In the genomic region with DNA sequence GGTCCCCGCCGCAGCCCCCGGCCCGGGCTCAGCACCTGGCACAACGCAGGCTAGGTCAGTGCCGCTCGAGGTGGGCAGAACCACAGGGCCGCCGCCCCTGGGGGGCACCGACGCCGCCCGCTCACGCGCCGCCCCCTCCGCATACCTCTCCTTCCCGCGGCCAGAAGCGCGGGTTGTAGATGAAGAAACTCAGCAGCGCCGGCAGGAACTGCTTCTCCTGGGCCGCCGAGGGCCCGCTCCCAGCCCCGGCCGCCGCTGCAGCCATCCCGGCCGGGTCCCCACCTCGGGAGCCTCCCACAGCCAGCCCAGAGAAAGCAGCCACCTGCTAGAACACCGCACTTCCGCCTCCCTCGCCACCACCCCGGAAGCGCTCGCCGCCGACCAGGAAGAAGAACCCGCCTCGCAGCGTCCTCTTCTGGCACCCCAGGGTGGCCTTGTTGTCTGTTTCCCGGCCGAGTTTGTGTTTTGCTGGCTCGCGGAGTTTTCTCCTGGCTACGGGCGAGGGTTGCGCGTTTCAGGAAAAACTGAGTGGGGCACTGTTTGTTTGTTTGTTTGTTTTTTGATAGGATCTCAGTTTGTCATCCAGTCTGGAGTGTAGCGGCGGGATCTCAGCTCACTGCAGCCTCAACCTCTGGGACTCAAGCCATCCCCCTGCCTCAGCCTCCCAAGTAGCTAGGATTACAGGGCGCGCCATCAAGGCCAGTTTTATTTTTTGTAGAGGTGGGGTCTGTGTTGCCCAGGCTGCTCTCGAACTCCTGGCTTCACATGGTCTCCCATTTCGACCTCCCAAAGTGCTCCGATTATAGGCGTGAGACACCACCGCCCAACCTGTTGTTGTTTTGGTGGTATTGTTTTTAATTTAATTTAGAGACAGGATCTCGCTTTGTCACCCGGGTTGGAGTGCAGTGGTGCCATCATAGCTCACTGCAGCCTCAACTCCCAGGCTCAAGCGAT, we compare ENCODE assay signal across 1 cellular context.
A peak's percentile ranks its signal among the peaks of the same experiment; 100 is the strongest.
TF ChIP-seq lines count a peak whose summit lies in the region.

No MANE protein-coding gene starts in this region.

TF ChIP-seq in HepG2, 621 proteins besides CTCF, POLR2A, EP300 and RAD21 (continued from another document and continues in another):
- TF ChIP-seq FOXA1 (IDR thresholded peaks at IDR 0.05) (no peak), FOXA1 (CRISPR knock-in tag; IDR thresholded peaks at IDR 0.05) (no peak), SNRNP70 (IDR thresholded peaks at IDR 0.05; ENCODE audit: low read depth, low read length) (no peak), GATA4 (IDR thresholded peaks at IDR 0.05; ENCODE audit: borderline replicate concordance, low read depth) (no peak), ZNF24 (IDR thresholded peaks at IDR 0.05) (no peak), NFIB (CRISPR knock-in tag; IDR thresholded peaks at IDR 0.05; ENCODE audit: borderline replicate concordance) (no peak), FOXA3 (CRISPR knock-in tag; IDR thresholded peaks at IDR 0.05) (peak; percentile 58), CENPX (CRISPR knock-in tag; IDR thresholded peaks at IDR 0.05) (no peak), ZNF619 (CRISPR knock-in tag; IDR thresholded peaks at IDR 0.05) (0 out of 2 replicates have a peak, but pooled peaks have one; percentile 69), SOX5 (CRISPR knock-in tag; IDR thresholded peaks at IDR 0.05; ENCODE audit: borderline replicate concordance) (0 out of 2 replicates have a peak, but pooled peaks have one; percentile 21), CHCHD3 (CRISPR knock-in tag; IDR thresholded peaks at IDR 0.05) (no peak), IRX3 (CRISPR knock-in tag; IDR thresholded peaks at IDR 0.05; ENCODE audit: borderline replicate concordance, low read depth) (no peak), EED (CRISPR knock-in tag; IDR thresholded peaks at IDR 0.05) (0 out of 2 replicates have a peak, but pooled peaks have one; percentile 51), SOX6 (IDR thresholded peaks at IDR 0.05) (no peak), SOX6 (CRISPR knock-in tag; IDR thresholded peaks at IDR 0.05) (peak; percentile 41; the same call in 1 of the 2 replicates), ZNF441 (CRISPR knock-in tag; IDR thresholded peaks at IDR 0.05; ENCODE audit: borderline replicate concordance) (no peak; the same call in 1 of the 2 replicates), CCDC6 (CRISPR knock-in tag; IDR thresholded peaks at IDR 0.05) (peak; percentile 77), RXRA (CRISPR knock-in tag; IDR thresholded peaks at IDR 0.05) (peak; percentile 50; the same call in 1 of the 2 replicates), RARA (CRISPR knock-in tag; IDR thresholded peaks at IDR 0.05) (no peak), AKAP8 (CRISPR knock-in tag; IDR thresholded peaks at IDR 0.05) (0 out of 2 replicates have a peak, but pooled peaks have one; percentile 78), ZBTB7B (CRISPR knock-in tag; IDR thresholded peaks at IDR 0.05) (peak; percentile 40; the same call in 1 of the 2 replicates)
- TF ChIP-seq, protein P1, sequence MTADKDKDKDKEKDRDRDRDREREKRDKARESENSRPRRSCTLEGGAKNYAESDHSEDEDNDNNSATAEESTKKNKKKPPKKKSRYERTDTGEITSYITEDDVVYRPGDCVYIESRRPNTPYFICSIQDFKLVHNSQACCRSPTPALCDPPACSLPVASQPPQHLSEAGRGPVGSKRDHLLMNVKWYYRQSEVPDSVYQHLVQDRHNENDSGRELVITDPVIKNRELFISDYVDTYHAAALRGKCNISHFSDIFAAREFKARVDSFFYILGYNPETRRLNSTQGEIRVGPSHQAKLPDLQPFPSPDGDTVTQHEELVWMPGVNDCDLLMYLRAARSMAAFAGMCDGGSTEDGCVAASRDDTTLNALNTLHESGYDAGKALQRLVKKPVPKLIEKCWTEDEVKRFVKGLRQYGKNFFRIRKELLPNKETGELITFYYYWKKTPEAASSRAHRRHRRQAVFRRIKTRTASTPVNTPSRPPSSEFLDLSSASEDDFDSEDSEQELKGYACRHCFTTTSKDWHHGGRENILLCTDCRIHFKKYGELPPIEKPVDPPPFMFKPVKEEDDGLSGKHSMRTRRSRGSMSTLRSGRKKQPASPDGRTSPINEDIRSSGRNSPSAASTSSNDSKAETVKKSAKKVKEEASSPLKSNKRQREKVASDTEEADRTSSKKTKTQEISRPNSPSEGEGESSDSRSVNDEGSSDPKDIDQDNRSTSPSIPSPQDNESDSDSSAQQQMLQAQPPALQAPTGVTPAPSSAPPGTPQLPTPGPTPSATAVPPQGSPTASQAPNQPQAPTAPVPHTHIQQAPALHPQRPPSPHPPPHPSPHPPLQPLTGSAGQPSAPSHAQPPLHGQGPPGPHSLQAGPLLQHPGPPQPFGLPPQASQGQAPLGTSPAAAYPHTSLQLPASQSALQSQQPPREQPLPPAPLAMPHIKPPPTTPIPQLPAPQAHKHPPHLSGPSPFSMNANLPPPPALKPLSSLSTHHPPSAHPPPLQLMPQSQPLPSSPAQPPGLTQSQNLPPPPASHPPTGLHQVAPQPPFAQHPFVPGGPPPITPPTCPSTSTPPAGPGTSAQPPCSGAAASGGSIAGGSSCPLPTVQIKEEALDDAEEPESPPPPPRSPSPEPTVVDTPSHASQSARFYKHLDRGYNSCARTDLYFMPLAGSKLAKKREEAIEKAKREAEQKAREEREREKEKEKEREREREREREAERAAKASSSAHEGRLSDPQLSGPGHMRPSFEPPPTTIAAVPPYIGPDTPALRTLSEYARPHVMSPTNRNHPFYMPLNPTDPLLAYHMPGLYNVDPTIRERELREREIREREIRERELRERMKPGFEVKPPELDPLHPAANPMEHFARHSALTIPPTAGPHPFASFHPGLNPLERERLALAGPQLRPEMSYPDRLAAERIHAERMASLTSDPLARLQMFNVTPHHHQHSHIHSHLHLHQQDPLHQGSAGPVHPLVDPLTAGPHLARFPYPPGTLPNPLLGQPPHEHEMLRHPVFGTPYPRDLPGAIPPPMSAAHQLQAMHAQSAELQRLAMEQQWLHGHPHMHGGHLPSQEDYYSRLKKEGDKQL (CRISPR knock-in tag; IDR thresholded peaks at IDR 0.05; ENCODE audit: low read depth), result no peak
- TF ChIP-seq, protein P2, sequence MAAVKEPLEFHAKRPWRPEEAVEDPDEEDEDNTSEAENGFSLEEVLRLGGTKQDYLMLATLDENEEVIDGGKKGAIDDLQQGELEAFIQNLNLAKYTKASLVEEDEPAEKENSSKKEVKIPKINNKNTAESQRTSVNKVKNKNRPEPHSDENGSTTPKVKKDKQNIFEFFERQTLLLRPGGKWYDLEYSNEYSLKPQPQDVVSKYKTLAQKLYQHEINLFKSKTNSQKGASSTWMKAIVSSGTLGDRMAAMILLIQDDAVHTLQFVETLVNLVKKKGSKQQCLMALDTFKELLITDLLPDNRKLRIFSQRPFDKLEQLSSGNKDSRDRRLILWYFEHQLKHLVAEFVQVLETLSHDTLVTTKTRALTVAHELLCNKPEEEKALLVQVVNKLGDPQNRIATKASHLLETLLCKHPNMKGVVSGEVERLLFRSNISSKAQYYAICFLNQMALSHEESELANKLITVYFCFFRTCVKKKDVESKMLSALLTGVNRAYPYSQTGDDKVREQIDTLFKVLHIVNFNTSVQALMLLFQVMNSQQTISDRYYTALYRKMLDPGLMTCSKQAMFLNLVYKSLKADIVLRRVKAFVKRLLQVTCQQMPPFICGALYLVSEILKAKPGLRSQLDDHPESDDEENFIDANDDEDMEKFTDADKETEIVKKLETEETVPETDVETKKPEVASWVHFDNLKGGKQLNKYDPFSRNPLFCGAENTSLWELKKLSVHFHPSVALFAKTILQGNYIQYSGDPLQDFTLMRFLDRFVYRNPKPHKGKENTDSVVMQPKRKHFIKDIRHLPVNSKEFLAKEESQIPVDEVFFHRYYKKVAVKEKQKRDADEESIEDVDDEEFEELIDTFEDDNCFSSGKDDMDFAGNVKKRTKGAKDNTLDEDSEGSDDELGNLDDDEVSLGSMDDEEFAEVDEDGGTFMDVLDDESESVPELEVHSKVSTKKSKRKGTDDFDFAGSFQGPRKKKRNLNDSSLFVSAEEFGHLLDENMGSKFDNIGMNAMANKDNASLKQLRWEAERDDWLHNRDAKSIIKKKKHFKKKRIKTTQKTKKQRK (IDR thresholded peaks at IDR 0.05; ENCODE audit: low read length), result no peak
- TF ChIP-seq, protein P3, sequence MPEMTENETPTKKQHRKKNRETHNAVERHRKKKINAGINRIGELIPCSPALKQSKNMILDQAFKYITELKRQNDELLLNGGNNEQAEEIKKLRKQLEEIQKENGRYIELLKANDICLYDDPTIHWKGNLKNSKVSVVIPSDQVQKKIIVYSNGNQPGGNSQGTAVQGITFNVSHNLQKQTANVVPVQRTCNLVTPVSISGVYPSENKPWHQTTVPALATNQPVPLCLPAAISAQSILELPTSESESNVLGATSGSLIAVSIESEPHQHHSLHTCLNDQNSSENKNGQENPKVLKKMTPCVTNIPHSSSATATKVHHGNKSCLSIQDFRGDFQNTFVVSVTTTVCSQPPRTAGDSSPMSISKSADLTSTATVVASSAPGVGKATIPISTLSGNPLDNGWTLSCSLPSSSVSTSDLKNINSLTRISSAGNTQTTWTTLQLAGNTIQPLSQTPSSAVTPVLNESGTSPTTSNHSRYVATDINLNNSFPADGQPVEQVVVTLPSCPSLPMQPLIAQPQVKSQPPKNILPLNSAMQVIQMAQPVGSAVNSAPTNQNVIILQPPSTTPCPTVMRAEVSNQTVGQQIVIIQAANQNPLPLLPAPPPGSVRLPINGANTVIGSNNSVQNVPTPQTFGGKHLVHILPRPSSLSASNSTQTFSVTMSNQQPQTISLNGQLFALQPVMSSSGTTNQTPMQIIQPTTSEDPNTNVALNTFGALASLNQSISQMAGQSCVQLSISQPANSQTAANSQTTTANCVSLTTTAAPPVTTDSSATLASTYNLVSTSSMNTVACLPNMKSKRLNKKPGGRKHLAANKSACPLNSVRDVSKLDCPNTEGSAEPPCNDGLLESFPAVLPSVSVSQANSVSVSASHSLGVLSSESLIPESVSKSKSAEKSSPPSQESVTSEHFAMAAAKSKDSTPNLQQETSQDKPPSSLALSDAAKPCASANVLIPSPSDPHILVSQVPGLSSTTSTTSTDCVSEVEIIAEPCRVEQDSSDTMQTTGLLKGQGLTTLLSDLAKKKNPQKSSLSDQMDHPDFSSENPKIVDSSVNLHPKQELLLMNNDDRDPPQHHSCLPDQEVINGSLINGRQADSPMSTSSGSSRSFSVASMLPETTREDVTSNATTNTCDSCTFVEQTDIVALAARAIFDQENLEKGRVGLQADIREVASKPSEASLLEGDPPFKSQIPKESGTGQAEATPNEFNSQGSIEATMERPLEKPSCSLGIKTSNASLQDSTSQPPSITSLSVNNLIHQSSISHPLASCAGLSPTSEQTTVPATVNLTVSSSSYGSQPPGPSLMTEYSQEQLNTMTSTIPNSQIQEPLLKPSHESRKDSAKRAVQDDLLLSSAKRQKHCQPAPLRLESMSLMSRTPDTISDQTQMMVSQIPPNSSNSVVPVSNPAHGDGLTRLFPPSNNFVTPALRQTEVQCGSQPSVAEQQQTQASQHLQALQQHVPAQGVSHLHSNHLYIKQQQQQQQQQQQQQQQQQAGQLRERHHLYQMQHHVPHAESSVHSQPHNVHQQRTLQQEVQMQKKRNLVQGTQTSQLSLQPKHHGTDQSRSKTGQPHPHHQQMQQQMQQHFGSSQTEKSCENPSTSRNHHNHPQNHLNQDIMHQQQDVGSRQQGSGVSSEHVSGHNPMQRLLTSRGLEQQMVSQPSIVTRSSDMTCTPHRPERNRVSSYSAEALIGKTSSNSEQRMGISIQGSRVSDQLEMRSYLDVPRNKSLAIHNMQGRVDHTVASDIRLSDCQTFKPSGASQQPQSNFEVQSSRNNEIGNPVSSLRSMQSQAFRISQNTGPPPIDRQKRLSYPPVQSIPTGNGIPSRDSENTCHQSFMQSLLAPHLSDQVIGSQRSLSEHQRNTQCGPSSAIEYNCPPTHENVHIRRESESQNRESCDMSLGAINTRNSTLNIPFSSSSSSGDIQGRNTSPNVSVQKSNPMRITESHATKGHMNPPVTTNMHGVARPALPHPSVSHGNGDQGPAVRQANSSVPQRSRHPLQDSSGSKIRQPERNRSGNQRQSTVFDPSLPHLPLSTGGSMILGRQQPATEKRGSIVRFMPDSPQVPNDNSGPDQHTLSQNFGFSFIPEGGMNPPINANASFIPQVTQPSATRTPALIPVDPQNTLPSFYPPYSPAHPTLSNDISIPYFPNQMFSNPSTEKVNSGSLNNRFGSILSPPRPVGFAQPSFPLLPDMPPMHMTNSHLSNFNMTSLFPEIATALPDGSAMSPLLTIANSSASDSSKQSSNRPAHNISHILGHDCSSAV (CRISPR knock-in tag; IDR thresholded peaks at IDR 0.05; ENCODE audit: borderline replicate concordance), result no peak
- TF ChIP-seq, protein P4, sequence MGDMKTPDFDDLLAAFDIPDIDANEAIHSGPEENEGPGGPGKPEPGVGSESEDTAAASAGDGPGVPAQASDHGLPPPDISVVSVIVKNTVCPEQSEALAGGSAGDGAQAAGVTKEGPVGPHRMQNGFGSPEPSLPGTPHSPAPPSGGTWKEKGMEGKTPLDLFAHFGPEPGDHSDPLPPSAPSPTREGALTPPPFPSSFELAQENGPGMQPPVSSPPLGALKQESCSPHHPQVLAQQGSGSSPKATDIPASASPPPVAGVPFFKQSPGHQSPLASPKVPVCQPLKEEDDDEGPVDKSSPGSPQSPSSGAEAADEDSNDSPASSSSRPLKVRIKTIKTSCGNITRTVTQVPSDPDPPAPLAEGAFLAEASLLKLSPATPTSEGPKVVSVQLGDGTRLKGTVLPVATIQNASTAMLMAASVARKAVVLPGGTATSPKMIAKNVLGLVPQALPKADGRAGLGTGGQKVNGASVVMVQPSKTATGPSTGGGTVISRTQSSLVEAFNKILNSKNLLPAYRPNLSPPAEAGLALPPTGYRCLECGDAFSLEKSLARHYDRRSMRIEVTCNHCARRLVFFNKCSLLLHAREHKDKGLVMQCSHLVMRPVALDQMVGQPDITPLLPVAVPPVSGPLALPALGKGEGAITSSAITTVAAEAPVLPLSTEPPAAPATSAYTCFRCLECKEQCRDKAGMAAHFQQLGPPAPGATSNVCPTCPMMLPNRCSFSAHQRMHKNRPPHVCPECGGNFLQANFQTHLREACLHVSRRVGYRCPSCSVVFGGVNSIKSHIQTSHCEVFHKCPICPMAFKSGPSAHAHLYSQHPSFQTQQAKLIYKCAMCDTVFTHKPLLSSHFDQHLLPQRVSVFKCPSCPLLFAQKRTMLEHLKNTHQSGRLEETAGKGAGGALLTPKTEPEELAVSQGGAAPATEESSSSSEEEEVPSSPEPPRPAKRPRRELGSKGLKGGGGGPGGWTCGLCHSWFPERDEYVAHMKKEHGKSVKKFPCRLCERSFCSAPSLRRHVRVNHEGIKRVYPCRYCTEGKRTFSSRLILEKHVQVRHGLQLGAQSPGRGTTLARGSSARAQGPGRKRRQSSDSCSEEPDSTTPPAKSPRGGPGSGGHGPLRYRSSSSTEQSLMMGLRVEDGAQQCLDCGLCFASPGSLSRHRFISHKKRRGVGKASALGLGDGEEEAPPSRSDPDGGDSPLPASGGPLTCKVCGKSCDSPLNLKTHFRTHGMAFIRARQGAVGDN (CRISPR knock-in tag; IDR thresholded peaks at IDR 0.05), result peak; percentile 94
- TF ChIP-seq, protein P5, sequence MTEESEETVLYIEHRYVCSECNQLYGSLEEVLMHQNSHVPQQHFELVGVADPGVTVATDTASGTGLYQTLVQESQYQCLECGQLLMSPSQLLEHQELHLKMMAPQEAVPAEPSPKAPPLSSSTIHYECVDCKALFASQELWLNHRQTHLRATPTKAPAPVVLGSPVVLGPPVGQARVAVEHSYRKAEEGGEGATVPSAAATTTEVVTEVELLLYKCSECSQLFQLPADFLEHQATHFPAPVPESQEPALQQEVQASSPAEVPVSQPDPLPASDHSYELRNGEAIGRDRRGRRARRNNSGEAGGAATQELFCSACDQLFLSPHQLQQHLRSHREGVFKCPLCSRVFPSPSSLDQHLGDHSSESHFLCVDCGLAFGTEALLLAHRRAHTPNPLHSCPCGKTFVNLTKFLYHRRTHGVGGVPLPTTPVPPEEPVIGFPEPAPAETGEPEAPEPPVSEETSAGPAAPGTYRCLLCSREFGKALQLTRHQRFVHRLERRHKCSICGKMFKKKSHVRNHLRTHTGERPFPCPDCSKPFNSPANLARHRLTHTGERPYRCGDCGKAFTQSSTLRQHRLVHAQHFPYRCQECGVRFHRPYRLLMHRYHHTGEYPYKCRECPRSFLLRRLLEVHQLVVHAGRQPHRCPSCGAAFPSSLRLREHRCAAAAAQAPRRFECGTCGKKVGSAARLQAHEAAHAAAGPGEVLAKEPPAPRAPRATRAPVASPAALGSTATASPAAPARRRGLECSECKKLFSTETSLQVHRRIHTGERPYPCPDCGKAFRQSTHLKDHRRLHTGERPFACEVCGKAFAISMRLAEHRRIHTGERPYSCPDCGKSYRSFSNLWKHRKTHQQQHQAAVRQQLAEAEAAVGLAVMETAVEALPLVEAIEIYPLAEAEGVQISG (CRISPR knock-in tag; IDR thresholded peaks at IDR 0.05), result peak; percentile 96
